8 cellular contexts compared by ENCODE assay signal in the genomic region with DNA sequence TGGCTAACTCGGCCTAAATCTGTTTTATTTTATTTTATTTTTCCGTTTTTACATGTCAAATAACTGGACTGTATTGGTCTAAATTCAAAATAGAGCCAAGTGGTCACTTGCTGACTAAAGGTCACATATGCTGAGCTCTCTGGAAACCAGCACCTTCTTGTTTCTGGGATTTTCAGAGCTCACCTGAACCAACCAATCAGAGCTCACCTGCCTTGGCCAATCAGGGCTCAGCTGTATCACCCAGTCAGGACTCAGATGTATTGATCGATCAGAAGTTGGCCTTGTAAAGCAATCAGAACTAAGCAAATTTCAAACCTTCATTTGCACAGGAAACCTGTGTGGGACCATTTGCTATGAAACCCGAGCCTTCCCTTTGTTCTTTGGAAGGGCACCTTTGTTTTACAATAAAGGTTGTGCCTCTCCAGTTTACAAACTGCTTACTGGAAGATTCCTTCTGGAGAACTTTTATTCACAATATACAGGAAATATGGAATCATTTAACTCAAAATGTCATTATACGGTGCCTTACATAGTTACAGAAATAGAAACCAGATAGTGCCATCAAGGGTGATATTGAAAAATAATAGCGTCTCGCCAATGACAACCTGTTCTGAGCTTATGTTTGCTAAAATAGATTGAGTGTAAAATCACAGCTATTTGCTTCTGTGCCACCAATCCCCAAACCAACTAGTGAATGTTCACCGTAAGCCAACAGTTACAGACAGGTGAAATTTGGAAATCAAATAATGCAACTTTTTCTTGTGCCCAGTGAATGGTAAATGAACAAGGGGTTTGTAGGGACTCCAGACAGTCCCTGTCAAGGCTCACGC. TPM values are rescaled to one million over a fixed set of nuclear protein-coding genes. Genes with fewer than 3 reads are reported as not detected.
DNase-seq lines count a peak whose midpoint lies in the region; ATAC-seq and TF ChIP-seq lines count a peak whose summit lies in the region.

No MANE protein-coding gene starts in this region.

- H3K4me1 ChIP-seq in HCT116 (ENCODE audit: control insufficient read depth in 1 of 2, insufficient read depth in 2 of 2, low read length in 2 of 2) (peaks cover 22 to 35% of the 10 kb centered on the region in 2 experiments; a peak in 3 of 4 replicates), lower lobe of right lung (peaks cover 17% of the 10 kb centered on the region)

- H3K27me3 ChIP-seq in HCT116 (ENCODE audit: insufficient read depth, low read length) = no peaks in the 10 kb centered on the region
- peaks cover 5% of the 10 kb centered on the region for H3K27me3 ChIP-seq in lower lobe of right lung (ENCODE audit: low read depth)

- TF ChIP-seq CTCF in AG10803 (conservative IDR thresholded peaks at IDR 0.05; ENCODE audit: low read length) (no peak), HCT116 (IDR thresholded peaks at IDR 0.05 in 2 of 3, conservative IDR thresholded peaks at IDR 0.05 in 1 of 3; ENCODE audit: borderline replicate concordance in 1 of 3, insufficient read depth in 1 of 3, low read depth in 2 of 3, low read length in 2 of 3) (no peak), lower lobe of right lung (IDR thresholded peaks at IDR 0.05) (no peak)

- POLR2A ChIA-PET in HCT116 (lab: Charles Lee) = interaction anchor here (1.4 to 1.9 kb wide), 3 partner anchors 18 to 47 kb away, joined by 5 to 8 read pairs (median 7); no protein-coding TSS in a partner anchor

- TF ChIP-seq RAD21 in HCT116 (IDR thresholded peaks at IDR 0.05; ENCODE audit: low read depth) = no peak

- H3K9me3 Mint-ChIP-seq in activated naive CD4-positive, alpha-beta T cell treated with anti-CD3 and anti-CD28 coated beads, Interleukin-2, amount 50 U/mL, for 72 hours = no peaks in the 10 kb centered on the region

- peaks cover 4 to 5% of the 10 kb centered on the region in 2 donors for H3K36me3 Mint-ChIP-seq in activated naive CD4-positive, alpha-beta T cell treated with anti-CD3 and anti-CD28 coated beads, Interleukin-2, amount 50 U/mL, for 72 hours

- CTCF ChIA-PET in HCT116 (lab: Charles Lee) = interaction anchor here (1.0 to 5.3 kb wide), 5 partner anchors 19 to 78 kb away, joined by 3 to 51 read pairs (median 3); no protein-coding TSS in a partner anchor

- BruUV-seq in HCT116 (replicated peaks; lab: Mats Ljungman, UMichigan) = no TSS peak

- H3K9me3 ChIP-seq in HCT116 (ENCODE audit: control insufficient read depth in 1 of 2, insufficient read depth in 1 of 2, low read depth in 1 of 2, low read length in 2 of 2) (no peaks in the 10 kb centered on the region), lower lobe of right lung (no peaks in the 10 kb centered on the region)

- H3K4me2 ChIP-seq in HCT116 (ENCODE audit: low read length) = peak overlapping the region; percentile 78

- no peaks in the 10 kb centered on the region for H3K79me2 ChIP-seq in HCT116 (ENCODE audit: insufficient read depth, low read length)

- intact Hi-C loops in HCT116 (cut with micrococcal nuclease) (loop anchor here (5.0 kb wide), 1 partner anchor 41 kb away; no protein-coding TSS in a partner anchor), lower lobe of right lung (cut with DNase I) (no loop called here), left colon (cut with DNase I, micrococcal nuclease) (no loop called here)

- ATAC-seq in HCT116 = peak; percentile 67
- ATAC-seq in activated naive CD4-positive, alpha-beta T cell treated with anti-CD3 and anti-CD28 coated beads, Interleukin-2, amount 50 U/mL, for 72 hours = peak; percentile 43 to 62
- peak in 1 of 2 donors; percentile 55 for ATAC-seq in lower lobe of right lung
- no peak for ATAC-seq in left colon
- no peak for ATAC-seq in GM19395 (IDR thresholded peaks at IDR 0.05; ENCODE audit: unreplicated experiment)

- H3K9ac ChIP-seq in HCT116 (ENCODE audit: low read length) = peak overlapping the region; percentile 34

- H3K27ac ChIP-seq in HCT116 (ENCODE audit: low read depth, low read length) (peak overlapping the region; percentile 80), lower lobe of right lung (peak overlapping the region; percentile 69)

- DNase-seq in AG10803 (ENCODE audit: low read depth) (no peak), HCT116 (ENCODE audit: low read depth, low spot score) (peak; percentile 74), lower lobe of right lung (no peak), left colon (no peak), T-helper 9 cell (no peak), DMS114 treated with DMSO at 0.1 percent for 48 hours (lab: John Stamatoyannopoulos, UW; ENCODE audit: unreplicated experiment) (no peak)
- DNase-seq in activated naive CD4-positive, alpha-beta T cell treated with anti-CD3 and anti-CD28 coated beads, Interleukin-2, amount 50 U/mL, for 72 hours (ENCODE audit: low spot score in 2 of 2) = no peak

- RAD21 ChIA-PET in HCT116 (lab: Charles Lee; ENCODE audit: low non-redundant PET in 1 of 2, low total read pairs in 2 of 2, uncharacterized antibody in 2 of 2, unreplicated experiment in 2 of 2) = interaction anchor here in 1 of 2 experiments (1.2 kb wide), 1 partner anchor 18 kb away, joined by 4 read pairs; no protein-coding TSS in a partner anchor

- H3K27ac Mint-ChIP-seq in activated naive CD4-positive, alpha-beta T cell treated with anti-CD3 and anti-CD28 coated beads, Interleukin-2, amount 50 U/mL, for 72 hours = peak overlapping the region in 1 of 2 donors; percentile 79

- H2AFZ ChIP-seq in HCT116 (ENCODE audit: low read depth, low read length, poor library complexity, severe bottlenecking) = peak overlapping the region; percentile 71

- H4K20me1 ChIP-seq in HCT116 (ENCODE audit: insufficient read depth) = no peaks in the 10 kb centered on the region

- H3K36me3 ChIP-seq in HCT116 (ENCODE audit: control insufficient read depth in 1 of 2, insufficient read depth in 2 of 2, low read length in 2 of 2) (no peaks in the 10 kb centered on the region), lower lobe of right lung (no peaks in the 10 kb centered on the region)

- TF ChIP-seq POLR2A in HCT116 (IDR thresholded peaks at IDR 0.05; ENCODE audit: borderline replicate concordance, extremely low read depth, insufficient read depth, insufficient read length) = no peak

- peak overlapping the region; percentile 40 for H3K4me3 ChIP-seq in AG10803 (ENCODE audit: low read length)
- peak overlapping the region; percentile 46 to 52 for H3K4me3 ChIP-seq in HCT116 (replicated peaks in 1 of 2; ENCODE audit: low read depth in 1 of 2, low read length in 2 of 2)
- peak overlapping the region; percentile 65 for H3K4me3 ChIP-seq in lower lobe of right lung

- no peaks in the 10 kb centered on the region for H3K9me2 ChIP-seq in HCT116 (ENCODE audit: insufficient read depth)

TF ChIP-seq in HCT116, 20 proteins besides CTCF, POLR2A, EP300 and RAD21:
- no peak for TF ChIP-seq FOSL1 (IDR thresholded peaks at IDR 0.05; ENCODE audit: low read depth)
- TF ChIP-seq, protein P1, sequence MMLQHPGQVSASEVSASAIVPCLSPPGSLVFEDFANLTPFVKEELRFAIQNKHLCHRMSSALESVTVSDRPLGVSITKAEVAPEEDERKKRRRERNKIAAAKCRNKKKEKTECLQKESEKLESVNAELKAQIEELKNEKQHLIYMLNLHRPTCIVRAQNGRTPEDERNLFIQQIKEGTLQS (IDR thresholded peaks at IDR 0.05) = no peak
- TF ChIP-seq, protein P2, sequence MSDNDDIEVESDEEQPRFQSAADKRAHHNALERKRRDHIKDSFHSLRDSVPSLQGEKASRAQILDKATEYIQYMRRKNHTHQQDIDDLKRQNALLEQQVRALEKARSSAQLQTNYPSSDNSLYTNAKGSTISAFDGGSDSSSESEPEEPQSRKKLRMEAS (IDR thresholded peaks at IDR 0.05) = 0 out of 2 replicates have a peak, but pooled peaks have one; percentile 31
- no peak for TF ChIP-seq CBX3 (IDR thresholded peaks at IDR 0.05; ENCODE audit: low read depth)
- TF ChIP-seq POLR2AphosphoS5 (IDR thresholded peaks at IDR 0.05; ENCODE audit: low read depth, low read length) = peak; percentile 44
- TF ChIP-seq EGR1 (IDR thresholded peaks at IDR 0.05; ENCODE audit: low read depth) = no peak
TF ChIP-seq in HCT116: peak in this region for 2.

RNA-seq across cellular contexts. Expression of gene PSD4, which starts 17.3 kb away (rescaled TPM):
- total RNA-seq in HCT116 (2021; ENCODE audit: unreplicated experiment) (12.6 TPM), lower lobe of right lung (43.2 TPM), left colon (10 to 100 TPM; 68.4 to 72.1 TPM)
- 7.4 and 8.1 TPM in 2 replicates for polyA plus RNA-seq in HCT116 (2012)
- total RNA-seq in activated naive CD4-positive, alpha-beta T cell treated with anti-CD3 and anti-CD28 coated beads, Interleukin-2, amount 50 U/mL, for 72 hours = 100 to 1,000 TPM; 137 to 305 TPM

RNA-seq across cellular contexts. Expression of gene IL1RN, which starts 29.1 kb away (rescaled TPM):
- 0.25 TPM for total RNA-seq in HCT116 (2021; ENCODE audit: unreplicated experiment)
- 0.25 and 0.26 TPM in 2 replicates for polyA plus RNA-seq in HCT116 (2012)
- total RNA-seq in activated naive CD4-positive, alpha-beta T cell treated with anti-CD3 and anti-CD28 coated beads, Interleukin-2, amount 50 U/mL, for 72 hours = 1 to 10 TPM; 1.6 to 2.1 TPM
- 20.1 TPM for total RNA-seq in lower lobe of right lung
- total RNA-seq in left colon = 10 to 100 TPM in 1 of 2 donors, 1 to 10 TPM in 1; 2.6 to 15.7 TPM

Comparison
In these comparisons a context has a peak if more than half of its experiments do, and no peak if none do; other contexts are left out.
1. ATAC-seq: peak in HCT116 (single experiment) and activated naive CD4-positive, alpha-beta T cell treated with anti-CD3 and anti-CD28 coated beads, Interleukin-2, amount 50 U/mL, for 72 hours (2 of 2); none in left colon (single experiment) and GM19395 (single experiment).
2. Peak in every context shown above with its lines, with median percentiles within 50 percentile points of each other: H3K4me3 ChIP-seq.